8 cellular contexts compared by ENCODE assay signal in genomic region chr13:40665061-40665753, GRCh38. TPM values are rescaled to one million over a fixed set of nuclear protein-coding genes. Genes with fewer than 3 reads are reported as not detected.
DNase-seq lines count a peak whose midpoint lies in the region; ATAC-seq and TF ChIP-seq lines count a peak whose summit lies in the region.

No MANE protein-coding gene starts in this region.

- H3K27me3 Mint-ChIP-seq in activated CD4-positive, alpha-beta T cell treated with anti-CD3 and anti-CD28 coated beads, Interleukin-2, amount 10 ng/mL, durations not matched to agents 7 days and 5 days = no peaks in the 10 kb centered on the region
- H3K27me3 Mint-ChIP-seq in endothelial cell (ENCODE audit: unreplicated experiment) = peaks cover 13% of the 10 kb centered on the region

- H3K27ac Mint-ChIP-seq in activated CD4-positive, alpha-beta T cell treated with anti-CD3 and anti-CD28 coated beads, Interleukin-2, amount 10 ng/mL, durations not matched to agents 7 days and 5 days = peak overlapping the region; percentile 94
- peak overlapping the region; percentile 82 for H3K27ac Mint-ChIP-seq in endothelial cell (ENCODE audit: unreplicated experiment)

- H3K36me3 ChIP-seq in mucosa of descending colon (ENCODE audit: low read depth) = no peaks in the 10 kb centered on the region

- H3K4me3 Mint-ChIP-seq in activated CD4-positive, alpha-beta T cell treated with anti-CD3 and anti-CD28 coated beads, Interleukin-2, amount 10 ng/mL, durations not matched to agents 7 days and 5 days = peak overlapping the region; percentile 88
- H3K4me3 Mint-ChIP-seq in endothelial cell (ENCODE audit: unreplicated experiment) = peak overlapping the region; percentile 95

- H3K36me3 Mint-ChIP-seq in activated CD4-positive, alpha-beta T cell treated with anti-CD3 and anti-CD28 coated beads, Interleukin-2, amount 10 ng/mL, durations not matched to agents 7 days and 5 days (ENCODE audit: low read depth) = peaks cover 21% of the 10 kb centered on the region
- H3K36me3 Mint-ChIP-seq in endothelial cell (ENCODE audit: low read depth, unreplicated experiment) = peaks cover 8% of the 10 kb centered on the region

- POLR2A ChIA-PET in activated CD4-positive, alpha-beta T cell treated with anti-CD3 and anti-CD28 coated beads, Interleukin-2, amount 10 ng/mL, durations not matched to agents 7 days and 5 days (lab: Charles Lee) = interaction anchor here (0.6 to 0.9 kb wide), 2 partner anchors 66 to 459 kb away, joined by 3 read pairs; no protein-coding TSS in a partner anchor

- peaks cover 45% of the 10 kb centered on the region for H3K4me1 Mint-ChIP-seq in activated CD4-positive, alpha-beta T cell treated with anti-CD3 and anti-CD28 coated beads, Interleukin-2, amount 10 ng/mL, durations not matched to agents 7 days and 5 days
- H3K4me1 Mint-ChIP-seq in endothelial cell (ENCODE audit: unreplicated experiment) = peaks cover 37% of the 10 kb centered on the region

- H3K4me3 ChIP-seq in mucosa of descending colon = peak overlapping the region; percentile 73

- peak overlapping the region; percentile 94 for H3K27ac ChIP-seq in substantia nigra (ENCODE audit: low read depth, low read length, poor library complexity, severe bottlenecking)

- no peaks in the 10 kb centered on the region for H3K9me3 ChIP-seq in mucosa of descending colon

- intact Hi-C loops in mucosa of descending colon (cut with DNase I, micrococcal nuclease) = no loop called here

- ATAC-seq in mucosa of descending colon = peak; percentile 40
- ATAC-seq in HG02973 (IDR thresholded peaks at IDR 0.05; ENCODE audit: unreplicated experiment) = no peak

- CTCF ChIA-PET in activated CD4-positive, alpha-beta T cell treated with anti-CD3 and anti-CD28 coated beads, Interleukin-2, amount 10 ng/mL, durations not matched to agents 7 days and 5 days (lab: Charles Lee) = interaction anchor here (1.5 to 2.1 kb wide), 2 partner anchors 8 to 475 kb away, joined by 3 to 9 read pairs; no protein-coding TSS in a partner anchor

- TF ChIP-seq CTCF in endothelial cell (IDR thresholded peaks at IDR 0.05; ENCODE audit: unreplicated experiment) (no peak), mucosa of descending colon (IDR thresholded peaks at IDR 0.05) (no peak)

- H3K9me3 Mint-ChIP-seq in activated CD4-positive, alpha-beta T cell treated with anti-CD3 and anti-CD28 coated beads, Interleukin-2, amount 10 ng/mL, durations not matched to agents 7 days and 5 days = no peaks in the 10 kb centered on the region
- no peaks in the 10 kb centered on the region for H3K9me3 Mint-ChIP-seq in endothelial cell (ENCODE audit: unreplicated experiment)

- peak; percentile 66 for DNase-seq in NCI-H82 (lab: John Stamatoyannopoulos, UW)
- DNase-seq in NCI-H82 treated with DMSO at 0.1 percent for 48 hours (lab: John Stamatoyannopoulos, UW; ENCODE audit: unreplicated experiment) = no peak
- DNase-seq in HK-2 (ENCODE audit: unreplicated experiment) = peak; percentile 15
- peak; percentile 35 for DNase-seq in activated CD4-positive, alpha-beta T cell treated with anti-CD3 and anti-CD28 coated beads, Interleukin-2, amount 10 ng/mL, durations not matched to agents 7 days and 5 days
- peak; percentile 28 for DNase-seq in endothelial cell (ENCODE audit: low spot score)
- peak; percentile 55 to 74 (median 73) for DNase-seq in mucosa of descending colon
- peak in 32 of 49 donors; percentile 10 to 63 (median 47) for DNase-seq in substantia nigra (lab: John Stamatoyannopoulos, UW)

- peaks cover 27% of the 10 kb centered on the region for H3K4me1 ChIP-seq in mucosa of descending colon (ENCODE audit: low read depth)

RNA-seq across cellular contexts. Expression of gene FOXO1, which starts 1.2 kb away (rescaled TPM):
- 10 to 100 TPM; 40.3 to 46.5 TPM for total RNA-seq in activated CD4-positive, alpha-beta T cell treated with anti-CD3 and anti-CD28 coated beads, Interleukin-2, amount 10 ng/mL, durations not matched to agents 7 days and 5 days
- total RNA-seq in endothelial cell (ENCODE audit: unreplicated experiment) (65.8 TPM), mucosa of descending colon (10 to 100 TPM; 28.7 to 34.1 (median 30.5) TPM)
